8 cellular contexts compared by ENCODE assay signal in the genomic region with DNA sequence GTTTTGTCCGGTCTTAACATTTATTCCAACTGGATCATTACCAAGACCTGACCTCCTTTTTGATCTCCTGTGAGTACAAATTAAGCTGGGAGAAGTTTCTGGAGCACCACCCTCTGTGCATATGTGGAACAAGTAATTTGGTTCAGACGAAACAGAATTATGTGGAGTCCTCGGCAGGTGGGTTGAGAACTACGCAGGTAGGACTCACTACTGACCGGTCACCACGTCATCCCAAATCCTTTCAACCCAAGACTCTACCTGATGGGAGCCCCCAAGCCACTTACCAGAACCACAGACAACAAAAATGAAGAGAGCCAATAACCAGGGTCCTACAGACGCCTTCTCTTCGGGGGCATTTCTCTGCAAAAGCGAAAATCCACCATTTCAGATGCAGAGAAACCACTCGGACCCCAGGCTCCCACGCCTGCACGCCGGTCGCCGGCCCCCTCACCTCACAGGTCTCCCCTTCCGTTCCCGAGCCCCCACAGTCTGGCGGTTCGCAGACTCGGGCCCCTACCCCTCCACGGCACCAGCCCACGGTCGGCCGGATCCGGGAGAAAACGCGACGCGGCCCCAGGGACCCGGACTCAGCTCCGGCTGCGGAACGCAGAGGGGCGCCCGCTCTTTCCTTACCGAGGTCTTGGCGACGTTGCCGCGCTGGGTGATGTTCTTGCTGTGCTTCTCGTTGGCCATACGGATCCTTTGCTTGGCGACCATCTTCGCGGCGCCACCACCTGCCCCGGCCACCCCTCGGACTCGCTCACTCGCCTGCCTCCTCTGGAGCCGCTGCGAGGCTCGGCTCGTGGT. TPM values are rescaled to one million over a fixed set of nuclear protein-coding genes. Genes with fewer than 3 reads are reported as not detected.
DNase-seq lines count a peak whose midpoint lies in the region; ATAC-seq lines count a peak whose summit lies in the region.

No MANE protein-coding gene starts in this region.

- H3K27me3 Mint-ChIP-seq in T-helper 1 cell treated with Interleukin-12 subunit alpha and Interleukin-12 subunit beta and Interleukin-4 antibody, amounts not matched to agents 30 μg/mL and 1 μg/mL, for 36 hours (ENCODE audit: low read depth) = no peaks in the 10 kb centered on the region
- no peaks in the 10 kb centered on the region for H3K27me3 Mint-ChIP-seq in central memory CD8-positive, alpha-beta T cell

- peak overlapping the region; percentile 91 for H3K4me3 Mint-ChIP-seq in T-helper 1 cell treated with Interleukin-12 subunit alpha and Interleukin-12 subunit beta and Interleukin-4 antibody, amounts not matched to agents 30 μg/mL and 1 μg/mL, for 36 hours
- H3K4me3 Mint-ChIP-seq in central memory CD8-positive, alpha-beta T cell = peak overlapping the region; percentile 91

- peak overlapping the region; percentile 96 for H3K27ac Mint-ChIP-seq in T-helper 1 cell treated with Interleukin-12 subunit alpha and Interleukin-12 subunit beta and Interleukin-4 antibody, amounts not matched to agents 30 μg/mL and 1 μg/mL, for 36 hours
- peak overlapping the region; percentile 97 for H3K27ac Mint-ChIP-seq in central memory CD8-positive, alpha-beta T cell (ENCODE audit: low read depth)

- peaks cover 35% of the 10 kb centered on the region for H3K36me3 Mint-ChIP-seq in T-helper 1 cell treated with Interleukin-12 subunit alpha and Interleukin-12 subunit beta and Interleukin-4 antibody, amounts not matched to agents 30 μg/mL and 1 μg/mL, for 36 hours (ENCODE audit: low read depth)
- H3K36me3 Mint-ChIP-seq in central memory CD8-positive, alpha-beta T cell (ENCODE audit: insufficient read depth) = peaks cover 36% of the 10 kb centered on the region

- no peaks in the 10 kb centered on the region for H3K9me3 Mint-ChIP-seq in T-helper 1 cell treated with Interleukin-12 subunit alpha and Interleukin-12 subunit beta and Interleukin-4 antibody, amounts not matched to agents 30 μg/mL and 1 μg/mL, for 36 hours
- H3K9me3 Mint-ChIP-seq in central memory CD8-positive, alpha-beta T cell = no peaks in the 10 kb centered on the region

- DNase-seq in NK-92 treated with Interleukin-12 subunit alpha and Interleukin-12 subunit beta, amount 100 ng/mL, for 24 hours (lab: John Stamatoyannopoulos, UW) = peak; percentile 57
- DNase-seq in NK-92 (lab: John Stamatoyannopoulos, UW; ENCODE audit: unreplicated experiment) = no peak
- DNase-seq in central memory CD8-positive, alpha-beta T cell (ENCODE audit: low spot score in 2 of 2) = peak in 1 of 2 donors; percentile 40
- peak; percentile 64 for DNase-seq in left lobe of liver (ENCODE audit: low spot score)
- DNase-seq in stimulated activated CD4-positive, alpha-beta T cell treated with anti-CD3 and anti-CD28 coated beads, Interleukin-4, amount 100 ng/mL, for 1 hour = peak; percentile 46

- peak; percentile 16 for ATAC-seq in HG03460 (IDR thresholded peaks at IDR 0.05; ENCODE audit: unreplicated experiment)
- ATAC-seq in central memory CD8-positive, alpha-beta T cell (replicated peaks; ENCODE audit: extremely low read depth, poor library complexity, severe bottlenecking) = peak; percentile 6
- ATAC-seq in left lobe of liver = peak; percentile 16
- no peak for ATAC-seq in GM18520 (IDR thresholded peaks at IDR 0.05; ENCODE audit: unreplicated experiment)

- H3K4me1 Mint-ChIP-seq in T-helper 1 cell treated with Interleukin-12 subunit alpha and Interleukin-12 subunit beta and Interleukin-4 antibody, amounts not matched to agents 30 μg/mL and 1 μg/mL, for 36 hours (ENCODE audit: low read depth) = peaks cover 48% of the 10 kb centered on the region
- peaks cover 62% of the 10 kb centered on the region for H3K4me1 Mint-ChIP-seq in central memory CD8-positive, alpha-beta T cell

RNA-seq across cellular contexts. Expression of a gene that starts 0.7 kb away (rescaled TPM):
- total RNA-seq in left lobe of liver = 120 TPM

RNA-seq across cellular contexts. Expression of a gene that starts 1.0 kb away (rescaled TPM):
- 30.0 TPM for total RNA-seq in left lobe of liver

RNA-seq across cellular contexts. Expression of a gene that starts 57.5 kb away (rescaled TPM):
- 42.5 TPM for total RNA-seq in left lobe of liver
